ENCODE assay signal across 9 cellular contexts in the genomic region with DNA sequence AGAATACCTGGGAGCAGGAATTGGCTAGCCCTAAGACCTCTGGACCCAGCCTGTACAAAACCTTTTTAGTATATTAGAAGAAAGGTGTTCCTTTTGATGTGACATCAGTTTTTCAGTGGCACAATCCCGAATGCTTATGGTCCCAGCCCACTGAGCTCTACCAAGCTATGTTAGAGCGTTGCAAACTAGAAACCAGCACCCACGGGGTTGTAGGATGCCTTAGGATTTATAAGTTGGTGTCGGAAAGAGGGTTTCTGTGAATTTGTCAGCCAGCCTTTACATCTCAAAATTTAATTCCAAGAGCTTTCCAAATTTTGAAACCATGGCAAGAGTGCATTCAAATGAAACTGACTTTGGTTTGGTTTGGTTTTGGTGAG. TPM values are rescaled to one million over a fixed set of nuclear protein-coding genes. Genes with fewer than 3 reads are reported as not detected.
DNase-seq lines count a peak whose midpoint lies in the region; ATAC-seq and TF ChIP-seq lines count a peak whose summit lies in the region.
"Had no signal": no experiment of that assay in that cellular context is flagged by ENCODE, and none has a peak within 500 bp of the region (broad histone marks: within the 10 kb centered on the region; RNA-seq: fewer than 3 reads in every experiment).

No MANE protein-coding gene starts in this region.

- peak overlapping the region; percentile 70 for H3K4me3 ChIP-seq in kidney epithelial cell (ENCODE audit: low read depth, low read length)
- peak overlapping the region in 2 of 3 donors; percentile 30 to 97 for H3K4me3 ChIP-seq in thyroid gland (replicated peaks in 1 of 3)

- H3K27me3 ChIP-seq in kidney epithelial cell (ENCODE audit: control insufficient read depth, insufficient read depth, low read length) (no peaks in the 10 kb centered on the region), thyroid gland (no peaks in the 10 kb centered on the region)

- no peaks in the 10 kb centered on the region for H3K36me3 ChIP-seq in kidney epithelial cell (ENCODE audit: control insufficient read depth, insufficient read depth, low read length)
- H3K36me3 ChIP-seq in thyroid gland: peaks cover 4 to 8% of the 10 kb centered on the region in 2 donors

- H3K9me3 ChIP-seq in thyroid gland: no peaks in the 10 kb centered on the region

- intact Hi-C loops in thyroid gland (cut with DNase I): no loop called here

- 18 to 23% methylated on average over 4 of the region's 4 CpGs for WGBS in thyroid gland, 2 donors

- no peak for TF ChIP-seq POLR2A in thyroid gland (IDR thresholded peaks at IDR 0.05)

- H3K27ac Mint-ChIP-seq in activated naive CD8-positive, alpha-beta T cell treated with anti-CD3 and anti-CD28 coated beads, Interleukin-2, amount 10 ng/mL, durations not matched to agents 7 days and 5 days: no peak overlapping the region

- POLR2A ChIA-PET in activated naive CD8-positive, alpha-beta T cell treated with anti-CD3 and anti-CD28 coated beads, Interleukin-2, amount 10 ng/mL, durations not matched to agents 7 days and 5 days (lab: Charles Lee): interaction anchor here (1.0 to 1.6 kb wide), 3 partner anchors 12 to 36 kb away, joined by 3 to 5 read pairs (median 4); no protein-coding TSS in a partner anchor

- peaks cover 10 to 17% of the 10 kb centered on the region in 2 donors for H3K4me1 ChIP-seq in thyroid gland

- H3K4me3 Mint-ChIP-seq in activated T-cell treated with anti-CD3 and anti-CD28 coated beads, Interleukin-2, amount 50 U/mL, for 4 hours: peak overlapping the region; percentile 96
- H3K4me3 Mint-ChIP-seq in activated naive CD8-positive, alpha-beta T cell treated with anti-CD3 and anti-CD28 coated beads, Interleukin-2, amount 10 ng/mL, durations not matched to agents 7 days and 5 days: peak overlapping the region; percentile 64

- H3K4me1 Mint-ChIP-seq in activated T-cell treated with anti-CD3 and anti-CD28 coated beads, Interleukin-2, amount 50 U/mL, for 4 hours (ENCODE audit: low read depth): peaks cover 36% of the 10 kb centered on the region
- H3K4me1 Mint-ChIP-seq in activated naive CD8-positive, alpha-beta T cell treated with anti-CD3 and anti-CD28 coated beads, Interleukin-2, amount 10 ng/mL, durations not matched to agents 7 days and 5 days: peaks cover 34% of the 10 kb centered on the region

- H3K9me3 Mint-ChIP-seq in activated T-cell treated with anti-CD3 and anti-CD28 coated beads, Interleukin-2, amount 50 U/mL, for 4 hours: no peaks in the 10 kb centered on the region
- H3K9me3 Mint-ChIP-seq in activated naive CD8-positive, alpha-beta T cell treated with anti-CD3 and anti-CD28 coated beads, Interleukin-2, amount 10 ng/mL, durations not matched to agents 7 days and 5 days: no peaks in the 10 kb centered on the region

- no peak for TF ChIP-seq CTCF in kidney epithelial cell (IDR thresholded peaks at IDR 0.05; ENCODE audit: insufficient read depth, low read length, poor library complexity, severe bottlenecking)
- no peak for TF ChIP-seq CTCF in thyroid gland (IDR thresholded peaks at IDR 0.05)
- no peak for TF ChIP-seq CTCF in GM20000 (IDR thresholded peaks at IDR 0.05; ENCODE audit: extremely low read depth, missing control alignments)

- H3K36me3 Mint-ChIP-seq in activated T-cell treated with anti-CD3 and anti-CD28 coated beads, Interleukin-2, amount 50 U/mL, for 4 hours (ENCODE audit: insufficient read depth): peaks cover 8% of the 10 kb centered on the region
- peaks cover 10% of the 10 kb centered on the region for H3K36me3 Mint-ChIP-seq in activated naive CD8-positive, alpha-beta T cell treated with anti-CD3 and anti-CD28 coated beads, Interleukin-2, amount 10 ng/mL, durations not matched to agents 7 days and 5 days

- H3K27me3 Mint-ChIP-seq in activated T-cell treated with anti-CD3 and anti-CD28 coated beads, Interleukin-2, amount 50 U/mL, for 4 hours (ENCODE audit: low read depth): peaks cover under 1% of the 10 kb centered on the region
- peaks cover 4% of the 10 kb centered on the region for H3K27me3 Mint-ChIP-seq in activated naive CD8-positive, alpha-beta T cell treated with anti-CD3 and anti-CD28 coated beads, Interleukin-2, amount 10 ng/mL, durations not matched to agents 7 days and 5 days

- no peak for DNase-seq in activated T-cell treated with anti-CD3 and anti-CD28 coated beads, Interleukin-2, amount 50 U/mL, for 4 hours
- DNase-seq in activated T-cell treated with anti-CD3 and anti-CD28 coated beads for 4 hours (no peak), kidney epithelial cell (ENCODE audit: low read depth) (no peak), thyroid gland (no peak), GM20000 (ENCODE audit: low spot score) (no peak), NCI-H2107 (lab: John Stamatoyannopoulos, UW) (no peak)
- DNase-seq in activated naive CD8-positive, alpha-beta T cell treated with anti-CD3 and anti-CD28 coated beads, Interleukin-2, amount 10 ng/mL, durations not matched to agents 7 days and 5 days: no peak

- H3K27ac ChIP-seq in thyroid gland: peak overlapping the region in 1 of 3 donors; percentile 96

- ATAC-seq in activated T-cell treated with anti-CD3 and anti-CD28 coated beads, Interleukin-2, amount 50 U/mL, for 4 hours: peak; percentile 1 to 2
- ATAC-seq in HG03196 (IDR thresholded peaks at IDR 0.05; ENCODE audit: unreplicated experiment): peak; percentile 4
- peak; percentile 4 for ATAC-seq in activated naive CD8-positive, alpha-beta T cell treated with anti-CD3 and anti-CD28 coated beads, Interleukin-2, amount 10 ng/mL, durations not matched to agents 7 days and 5 days (ENCODE audit: low read depth)

RNA-seq across cellular contexts. Expression of a gene that starts 0.5 kb away (rescaled TPM):
- total RNA-seq in activated T-cell treated with anti-CD3 and anti-CD28 coated beads, Interleukin-2, amount 50 U/mL, for 4 hours: 100 to 1,000 TPM; 106 to 130 (median 116) TPM
- 10 to 100 TPM; 56.5 to 58.5 TPM for total RNA-seq in activated naive CD8-positive, alpha-beta T cell treated with anti-CD3 and anti-CD28 coated beads, Interleukin-2, amount 10 ng/mL, durations not matched to agents 7 days and 5 days
- total RNA-seq in kidney epithelial cell (118 and 127 TPM in 2 replicates), thyroid gland (100 to 1,000 TPM; 122 to 198 (median 170) TPM)

RNA-seq across cellular contexts. Expression of a gene that starts 41.1 kb away (rescaled TPM):
- total RNA-seq in activated T-cell treated with anti-CD3 and anti-CD28 coated beads, Interleukin-2, amount 50 U/mL, for 4 hours: not detected
- not detected for total RNA-seq in activated naive CD8-positive, alpha-beta T cell treated with anti-CD3 and anti-CD28 coated beads, Interleukin-2, amount 10 ng/mL, durations not matched to agents 7 days and 5 days
- total RNA-seq in kidney epithelial cell (not detected in 2 replicates), thyroid gland (not detected)
- total RNA-seq: glomerular endothelial cell had no signal
